ENCODE assay signal across 24 cellular contexts in the genomic region with DNA sequence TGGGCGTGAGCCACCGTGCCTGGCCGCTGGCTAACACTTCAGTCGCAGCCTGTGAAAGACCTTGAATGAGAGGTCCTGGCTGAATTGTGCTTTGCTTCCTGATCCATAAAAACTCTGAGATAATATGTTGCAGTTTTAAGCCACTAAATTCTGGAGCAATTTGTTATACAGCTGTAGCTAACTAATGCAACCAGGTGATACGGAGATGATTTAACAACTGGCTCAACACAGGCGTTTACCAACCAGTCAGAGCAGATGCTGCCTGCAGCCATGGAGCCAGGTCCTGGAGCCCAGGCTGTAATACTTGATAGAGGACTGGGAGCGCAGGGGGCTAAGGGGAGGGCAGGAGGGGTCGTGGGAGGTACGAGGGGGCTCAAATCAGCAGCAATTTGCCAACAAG. TPM values are rescaled to one million over a fixed set of nuclear protein-coding genes. Genes with fewer than 3 reads are reported as not detected.
"Had no signal": no experiment of that assay in that cellular context is flagged by ENCODE, and none has a peak within 500 bp of the region (broad histone marks: within the 10 kb centered on the region; RNA-seq: fewer than 3 reads in every experiment).

No MANE protein-coding gene starts in this region.

- H3K36me3 Mint-ChIP-seq: activated naive CD8-positive, alpha-beta T cell treated with anti-CD3 and anti-CD28 coated beads, Interleukin-2, amount 10 ng/mL, durations not matched to agents 7 days and 5 days; memory B cell; stimulated activated memory B cell treated with anti-CD40 and anti-IgM and Interleukin-4, amounts not matched to agents 10 μg/mL and 1 μg/mL and 100 μg/mL, for 72 hours had no signal

- H3K27me3 Mint-ChIP-seq: activated naive CD8-positive, alpha-beta T cell treated with anti-CD3 and anti-CD28 coated beads, Interleukin-2, amount 10 ng/mL, durations not matched to agents 7 days and 5 days had no signal

- H3K27ac ChIP-seq: coronary artery, foreskin keratinocyte, suprapubic skin had no signal

- H3K27me3 ChIP-seq: sigmoid colon, suprapubic skin had no signal

- DNase-seq: activated CD4-positive, alpha-beta T cell treated with anti-CD3 and anti-CD28 coated beads for 1 hour; activated CD4-positive, alpha-beta T cell treated with anti-CD3 and anti-CD28 coated beads, Interleukin-2, amount 50 U/mL, for 1 hour; activated CD8-positive, alpha-beta memory T cell treated with anti-CD3 and anti-CD28 coated beads, Interleukin-2, amount 50 U/mL, for 48 hours; activated naive CD4-positive, alpha-beta T cell treated with Interleukin-2 at 50 U/mL for 16 hours; activated naive CD8-positive, alpha-beta T cell treated with anti-CD3 and anti-CD28 coated beads, Interleukin-2, amount 10 ng/mL, durations not matched to agents 7 days and 5 days; activated T-cell treated with anti-CD3 and anti-CD28 coated beads, Interleukin-2, amount 50 U/mL, for 4 hours; amniotic stem cell; cerebellar nuclear complex; foreskin keratinocyte; hippocampal formation; occipital lobe; posterior cingulate gyrus; stimulated activated CD4-positive, alpha-beta T cell treated with anti-CD3 and anti-CD28 coated beads, Interleukin-15, amount 100 ng/mL, for 24 hours; stomach; T-helper 1 cell; trophoblast cell; WERI-Rb-1 had no signal

- H3K9me3 ChIP-seq: sigmoid colon, stomach, suprapubic skin had no signal

- H3K4me3 Mint-ChIP-seq: activated naive CD8-positive, alpha-beta T cell treated with anti-CD3 and anti-CD28 coated beads, Interleukin-2, amount 10 ng/mL, durations not matched to agents 7 days and 5 days; activated T-cell treated with anti-CD3 and anti-CD28 coated beads, Interleukin-2, amount 50 U/mL, for 4 hours; memory B cell; stimulated activated memory B cell treated with anti-CD40 and anti-IgM and Interleukin-4, amounts not matched to agents 10 μg/mL and 1 μg/mL and 100 μg/mL, for 72 hours had no signal

- H3K4me3 ChIP-seq: coronary artery, sigmoid colon, smooth muscle cell, stomach, suprapubic skin had no signal

- H3K27ac Mint-ChIP-seq: activated naive CD8-positive, alpha-beta T cell treated with anti-CD3 and anti-CD28 coated beads, Interleukin-2, amount 10 ng/mL, durations not matched to agents 7 days and 5 days; memory B cell; stimulated activated memory B cell treated with anti-CD40 and anti-IgM and Interleukin-4, amounts not matched to agents 10 μg/mL and 1 μg/mL and 100 μg/mL, for 72 hours had no signal

- H3K4me1 ChIP-seq: foreskin keratinocyte had no signal

- H3K9me3 Mint-ChIP-seq: activated naive CD8-positive, alpha-beta T cell treated with anti-CD3 and anti-CD28 coated beads, Interleukin-2, amount 10 ng/mL, durations not matched to agents 7 days and 5 days; activated T-cell treated with anti-CD3 and anti-CD28 coated beads, Interleukin-2, amount 50 U/mL, for 4 hours; memory B cell; stimulated activated memory B cell treated with anti-CD40 and anti-IgM and Interleukin-4, amounts not matched to agents 10 μg/mL and 1 μg/mL and 100 μg/mL, for 72 hours had no signal

- ATAC-seq: activated T-cell treated with anti-CD3 and anti-CD28 coated beads, Interleukin-2, amount 50 U/mL, for 4 hours; foreskin keratinocyte; stimulated activated memory B cell treated with anti-CD40 and anti-IgM and Interleukin-4, amounts not matched to agents 10 μg/mL and 1 μg/mL and 100 μg/mL, for 72 hours had no signal

- H3K4me2 ChIP-seq: smooth muscle cell had no signal

- H3K36me3 ChIP-seq: sigmoid colon, stomach, suprapubic skin, WERI-Rb-1 had no signal

RNA-seq across cellular contexts. Expression of a gene that starts 50.9 kb away (rescaled TPM):
- total RNA-seq: epithelial cell of proximal tubule had no signal
